Comparison of ENCODE assay signal across 30 cellular contexts in the genomic region with DNA sequence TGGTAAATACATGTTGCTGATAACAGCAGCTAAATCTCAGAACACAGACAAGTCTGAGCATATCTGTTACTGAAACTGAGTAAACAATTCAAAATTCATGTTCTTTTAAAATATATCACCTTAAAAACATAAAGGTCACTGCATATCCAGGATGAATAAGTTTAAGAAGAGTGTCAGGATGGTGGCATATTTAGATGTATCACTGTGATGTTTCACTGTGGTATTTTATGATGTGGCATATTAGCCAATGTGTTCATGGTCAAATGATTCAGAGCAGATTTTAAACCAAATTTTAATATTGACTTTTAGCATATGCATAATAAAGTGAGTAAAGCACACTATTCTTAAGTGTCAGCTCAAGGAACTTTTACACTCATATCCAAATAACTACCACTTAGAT.
"Had no signal": no experiment of that assay in that cellular context is flagged by ENCODE, and none has a peak within 500 bp of the region (broad histone marks: within the 10 kb centered on the region; RNA-seq: fewer than 3 reads in every experiment).

No MANE protein-coding gene starts in this region.

- H3K4me3 ChIP-seq: esophagus muscularis mucosa, gastroesophageal sphincter, heart left ventricle, spleen, thyroid gland, upper lobe of right lung had no signal

- H3K4me1 Mint-ChIP-seq: activated CD4-positive, alpha-beta T cell treated with anti-CD3 and anti-CD28 coated beads, Interleukin-2, amount 10 ng/mL, durations not matched to agents 7 days and 5 days; activated CD8-positive, alpha-beta memory T cell treated with anti-CD3 and anti-CD28 coated beads, Interleukin-2, amount 10 ng/mL, durations not matched to agents 7 days and 5 days; activated naive CD4-positive, alpha-beta T cell treated with anti-CD3 and anti-CD28 coated beads, Interleukin-2, amount 10 ng/mL, durations not matched to agents 7 days and 5 days; brain; naive B cell had no signal

- ATAC-seq: activated CD4-positive, CD25-positive, alpha-beta regulatory T cell treated with anti-CD3 and anti-CD28 coated beads, Interleukin-2, amount 50 U/mL, for 24 hours; activated CD8-positive, alpha-beta memory T cell treated with anti-CD3 and anti-CD28 coated beads, Interleukin-2, amount 10 ng/mL, durations not matched to agents 7 days and 5 days; activated CD8-positive, alpha-beta T cell treated with anti-CD3 and anti-CD28 coated beads for 36 hours; gastroesophageal sphincter; heart left ventricle; left colon; stimulated activated naive CD8-positive, alpha-beta T cell treated with anti-CD3 and anti-CD28 coated beads, Interleukin-15, Interleukin-2, amounts not matched to agents 100 U/mL and 50 U/mL, for 24 hours; upper lobe of right lung had no signal

- H3K36me3 Mint-ChIP-seq: activated CD8-positive, alpha-beta memory T cell treated with anti-CD3 and anti-CD28 coated beads, Interleukin-2, amount 10 ng/mL, durations not matched to agents 7 days and 5 days; activated naive CD4-positive, alpha-beta T cell treated with anti-CD3 and anti-CD28 coated beads, Interleukin-2, amount 10 ng/mL, durations not matched to agents 7 days and 5 days; brain; naive B cell had no signal

- H3K9me3 Mint-ChIP-seq: activated CD4-positive, alpha-beta T cell treated with anti-CD3 and anti-CD28 coated beads, Interleukin-2, amount 10 ng/mL, durations not matched to agents 7 days and 5 days; activated CD8-positive, alpha-beta T cell treated with anti-CD3 and anti-CD28 coated beads for 36 hours; activated naive CD4-positive, alpha-beta T cell treated with anti-CD3 and anti-CD28 coated beads, Interleukin-2, amount 10 ng/mL, durations not matched to agents 7 days and 5 days; brain had no signal

- H3K9me3 ChIP-seq: esophagus muscularis mucosa, gastroesophageal sphincter, thyroid gland, upper lobe of right lung had no signal

- FAIRE-seq: colon, endothelial cell of umbilical vein, keratinocyte had no signal

- H3K4me1 ChIP-seq: spleen, thyroid gland, upper lobe of right lung had no signal

- H3K27ac ChIP-seq: spleen, thyroid gland, upper lobe of right lung, VCaP had no signal

- H3K27me3 Mint-ChIP-seq: activated CD4-positive, alpha-beta T cell treated with anti-CD3 and anti-CD28 coated beads, Interleukin-2, amount 10 ng/mL, durations not matched to agents 7 days and 5 days; activated CD8-positive, alpha-beta memory T cell treated with anti-CD3 and anti-CD28 coated beads, Interleukin-2, amount 10 ng/mL, durations not matched to agents 7 days and 5 days; activated CD8-positive, alpha-beta T cell treated with anti-CD3 and anti-CD28 coated beads for 36 hours; activated naive CD4-positive, alpha-beta T cell treated with anti-CD3 and anti-CD28 coated beads, Interleukin-2, amount 10 ng/mL, durations not matched to agents 7 days and 5 days; brain; naive B cell had no signal

- H3K4me3 Mint-ChIP-seq: activated CD4-positive, alpha-beta T cell treated with anti-CD3 and anti-CD28 coated beads, Interleukin-2, amount 10 ng/mL, durations not matched to agents 7 days and 5 days; activated CD8-positive, alpha-beta memory T cell treated with anti-CD3 and anti-CD28 coated beads, Interleukin-2, amount 10 ng/mL, durations not matched to agents 7 days and 5 days; activated CD8-positive, alpha-beta T cell treated with anti-CD3 and anti-CD28 coated beads for 36 hours; activated naive CD4-positive, alpha-beta T cell treated with anti-CD3 and anti-CD28 coated beads, Interleukin-2, amount 10 ng/mL, durations not matched to agents 7 days and 5 days; brain; naive B cell had no signal

- DNase-seq: activated CD4-positive, alpha-beta T cell treated with anti-CD3 and anti-CD28 coated beads, Interleukin-2, amount 10 ng/mL, durations not matched to agents 7 days and 5 days; activated CD8-positive, alpha-beta memory T cell treated with anti-CD3 and anti-CD28 coated beads, Interleukin-2, amount 10 ng/mL, durations not matched to agents 7 days and 5 days; activated CD8-positive, alpha-beta T cell treated with anti-CD3 and anti-CD28 coated beads for 36 hours; activated effector memory CD4-positive, alpha-beta T cell treated with anti-CD3 and anti-CD28 coated beads, Interleukin-2, amount 50 U/mL, for 16 hours; activated naive CD4-positive, alpha-beta T cell treated with anti-CD3 and anti-CD28 coated beads, Interleukin-2, amount 10 ng/mL, durations not matched to agents 7 days and 5 days; activated T-cell treated with anti-CD3 and anti-CD28 coated beads for 4 hours; aorta; central memory CD4-positive, alpha-beta T cell; effector memory CD4-positive, alpha-beta T cell; heart left ventricle; left colon; mesenchymal stem cell; naive B cell; occipital lobe; posterior cingulate gyrus; spleen; stimulated activated CD4-positive, alpha-beta T cell treated with anti-CD3 and anti-CD28 coated beads, Interleukin-4, amount 100 ng/mL, for 1 hour; stimulated activated naive CD8-positive, alpha-beta T cell treated with anti-CD3 and anti-CD28 coated beads, Interleukin-15, Interleukin-2, amounts not matched to agents 100 U/mL and 50 U/mL, for 24 hours; substantia nigra; T-helper 2 cell; thyroid gland; upper lobe of right lung had no signal

- H3K36me3 ChIP-seq: esophagus muscularis mucosa, gastroesophageal sphincter, heart left ventricle, spleen, thyroid gland, upper lobe of right lung had no signal

- H3K27ac Mint-ChIP-seq: activated CD4-positive, alpha-beta T cell treated with anti-CD3 and anti-CD28 coated beads, Interleukin-2, amount 10 ng/mL, durations not matched to agents 7 days and 5 days; activated CD8-positive, alpha-beta memory T cell treated with anti-CD3 and anti-CD28 coated beads, Interleukin-2, amount 10 ng/mL, durations not matched to agents 7 days and 5 days; activated CD8-positive, alpha-beta T cell treated with anti-CD3 and anti-CD28 coated beads for 36 hours; activated naive CD4-positive, alpha-beta T cell treated with anti-CD3 and anti-CD28 coated beads, Interleukin-2, amount 10 ng/mL, durations not matched to agents 7 days and 5 days; brain; naive B cell had no signal

- H3K27me3 ChIP-seq: esophagus muscularis mucosa, gastroesophageal sphincter, heart left ventricle, spleen, thyroid gland, upper lobe of right lung had no signal
